13 cellular contexts compared by ENCODE assay signal in genomic region chr6:11616200-11616611, GRCh38.
DNase-seq lines count a peak whose midpoint lies in the region; ATAC-seq, FAIRE-seq and TF ChIP-seq lines count a peak whose summit lies in the region.
"Had no signal": no experiment of that assay in that cellular context is flagged by ENCODE, and none has a peak within 500 bp of the region (broad histone marks: within the 10 kb centered on the region; RNA-seq: fewer than 3 reads in every experiment).

No MANE protein-coding gene starts in this region.

- peak overlapping the region in 1 of 12 donors; percentile 9 for H3K27ac ChIP-seq in heart left ventricle

- H3K36me3 ChIP-seq in heart left ventricle = no peaks in the 10 kb centered on the region

- FAIRE-seq in urothelium cell line (lab: Jason Lieb, UNC) = no peak

- WGBS in heart left ventricle, 4 donors = 53 to 79% (median 74%) methylated on average over 4 to 5 of the region's 5 CpGs

- peak in 3 of 4 donors; percentile 28 to 58 (median 31) for ATAC-seq in heart left ventricle
- ATAC-seq in left ventricle myocardium superior = no peak
- no peak for ATAC-seq in HG03442 (IDR thresholded peaks at IDR 0.05; ENCODE audit: unreplicated experiment)
- ATAC-seq: stimulated activated effector memory CD8-positive, alpha-beta T cell treated with anti-CD3 and anti-CD28 coated beads, Interleukin-12 subunit alpha, Interleukin-12 subunit beta, amount 100 ng/mL, for 72 hours had no signal

- DNase-seq in heart left ventricle = peak in 1 of 5 donors; percentile 23
- no peak for DNase-seq in left ventricle myocardium superior
- peak; percentile 94 for DNase-seq in astrocyte of the hippocampus (ENCODE audit: low read depth, low spot score)
- DNase-seq in kidney glomerular epithelial cell (lab: John Stamatoyannopoulos, UW) = peak; percentile 87
- peak; percentile 20 for DNase-seq in urothelium cell line (ENCODE audit: low spot score)
- DNase-seq in stimulated activated naive CD4-positive, alpha-beta T cell (lab: John Stamatoyannopoulos, UW) = no peak
- no peak for DNase-seq in NK-92 treated with Interleukin-12 subunit alpha and Interleukin-12 subunit beta, amount 100 ng/mL, for 24 hours (lab: John Stamatoyannopoulos, UW)
- DNase-seq: 8988T, DMS53, naive B cell, NCI-H187 had no signal

- H3K4me1 ChIP-seq in heart left ventricle = peaks cover 0 to 11% (median 0%) of the 10 kb centered on the region in 12 donors

- intact Hi-C loops in heart left ventricle (cut with DNase I) (no loop called here), left ventricle myocardium superior (cut with micrococcal nuclease) (no loop called here)

- H3K4me3 ChIP-seq in heart left ventricle = no peak overlapping the region

- no peaks in the 10 kb centered on the region for H3K9me3 ChIP-seq in heart left ventricle

- H3K27me3 ChIP-seq in heart left ventricle = no peaks in the 10 kb centered on the region

- no peak for TF ChIP-seq CTCF in heart left ventricle (IDR thresholded peaks at IDR 0.05)

- no peak for TF ChIP-seq POLR2A in heart left ventricle (IDR thresholded peaks at IDR 0.05)

Comparison
In these comparisons a context has a peak if more than half of its experiments do, and no peak if none do; other contexts are left out.
1. ATAC-seq: peak in heart left ventricle (3 of 4); none in left ventricle myocardium superior (single experiment) and HG03442 (single experiment).
2. DNase-seq: peak in astrocyte of the hippocampus (single experiment), kidney glomerular epithelial cell (single experiment) and urothelium cell line (single experiment); none in left ventricle myocardium superior (single experiment), stimulated activated naive CD4-positive, alpha-beta T cell (0 of 6) and NK-92 treated with Interleukin-12 subunit alpha and Interleukin-12 subunit beta, amount 100 ng/mL, for 24 hours (single experiment).